Comparison of ENCODE assay signal across 12 cellular contexts in the genomic region with DNA sequence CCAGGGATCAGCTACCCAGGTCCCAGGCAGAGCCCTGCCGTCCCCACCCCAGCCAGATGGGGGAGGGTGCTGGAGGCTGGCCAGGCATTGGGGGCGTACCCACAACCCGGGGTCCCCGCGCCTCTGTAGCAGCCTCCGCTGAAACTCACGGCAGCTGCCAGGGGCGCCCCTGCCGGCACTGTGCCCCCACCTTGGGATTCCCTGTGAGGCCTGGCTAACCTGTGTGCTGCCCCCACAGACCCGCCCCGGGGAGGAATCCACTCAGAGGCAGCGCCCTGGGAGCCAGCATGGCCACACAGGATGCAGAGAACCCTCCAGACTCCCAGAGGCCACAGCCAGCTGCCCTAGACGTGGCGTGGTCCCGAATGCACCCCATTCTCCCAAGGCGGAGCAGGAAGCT. TPM values are rescaled to one million over a fixed set of nuclear protein-coding genes. Genes with fewer than 3 reads are reported as not detected.
DNase-seq lines count a peak whose midpoint lies in the region; ATAC-seq, FAIRE-seq and TF ChIP-seq lines count a peak whose summit lies in the region.
"Had no signal": no experiment of that assay in that cellular context is flagged by ENCODE, and none has a peak within 500 bp of the region (broad histone marks: within the 10 kb centered on the region; RNA-seq: fewer than 3 reads in every experiment).

No MANE protein-coding gene starts in this region.

- peak overlapping the region; percentile 92 for H3K4me2 ChIP-seq in osteoblast (ENCODE audit: insufficient read depth, low read length)

- CTCF ChIA-PET in AG04450 (lab: Charles Lee): interaction anchor here (0.6 to 2.1 kb wide), 3 partner anchors 10 to 51 kb away, joined by 3 to 6 read pairs (median 5); no protein-coding TSS in a partner anchor
- CTCF ChIA-PET in activated CD8-positive, alpha-beta memory T cell treated with anti-CD3 and anti-CD28 coated beads, Interleukin-2, amount 10 ng/mL, durations not matched to agents 7 days and 5 days (lab: Charles Lee): interaction anchor here (1.8 kb wide), 1 partner anchor 26 kb away, joined by 10 read pairs; no protein-coding TSS in a partner anchor

- H3K9me3 ChIP-seq in AG04450 (ENCODE audit: control insufficient read depth, insufficient read depth, low read length) (no peaks in the 10 kb centered on the region; the same call in 1 of the 2 replicates), osteoblast (ENCODE audit: low read depth, low read length) (no peaks in the 10 kb centered on the region)

- H3K27me3 ChIP-seq in AG04450 (ENCODE audit: control insufficient read depth, insufficient read depth, low read length) (no peaks in the 10 kb centered on the region), bronchial epithelial cell (ENCODE audit: control insufficient read depth, insufficient read depth, low read length) (no peaks in the 10 kb centered on the region), osteoblast (ENCODE audit: insufficient read depth, low read length) (no peaks in the 10 kb centered on the region)

- DNase-seq in AG04450 (ENCODE audit: low read depth, low spot score) (no peak), LNCaP clone FGC (ENCODE audit: low read depth) (no peak), bronchial epithelial cell (ENCODE audit: low read depth) (no peak), osteoblast (ENCODE audit: insufficient read length, low spot score, missing footprints) (peak; percentile 95)
- DNase-seq in activated naive CD4-positive, alpha-beta T cell treated with anti-CD3 and anti-CD28 coated beads, Interleukin-2, amount 50 U/mL, for 72 hours (ENCODE audit: low spot score in 2 of 2): no peak
- no peak for DNase-seq in activated CD8-positive, alpha-beta memory T cell treated with anti-CD3 and anti-CD28 coated beads, Interleukin-2, amount 10 ng/mL, durations not matched to agents 7 days and 5 days
- DNase-seq: activated CD4-positive, CD25-positive, alpha-beta regulatory T cell treated with anti-CD3 and anti-CD28 coated beads, Interleukin-2, amount 50 U/mL, for 72 hours; dermis blood vessel endothelial cell; occipital lobe had no signal

- H4K20me1 ChIP-seq in osteoblast (ENCODE audit: insufficient read depth, low read length): peaks cover 67% of the 10 kb centered on the region

- POLR2A ChIA-PET in AG04450 (lab: Yijun Ruan, JAX): no interaction called here

- TF ChIP-seq CTCF in AG04450 (IDR thresholded peaks at IDR 0.05; ENCODE audit: low read depth, low read length) (no peak), LNCaP clone FGC (IDR thresholded peaks at IDR 0.05; ENCODE audit: control insufficient read depth, extremely low read depth, insufficient read depth) (no peak), bronchial epithelial cell (IDR thresholded peaks at IDR 0.05; ENCODE audit: insufficient read depth, low read length, severe bottlenecking) (no peak), osteoblast (IDR thresholded peaks at IDR 0.05; ENCODE audit: extremely low read depth, low read depth, low read length) (no peak)

- peaks cover 19% of the 10 kb centered on the region for H3K4me1 Mint-ChIP-seq in activated CD8-positive, alpha-beta memory T cell treated with anti-CD3 and anti-CD28 coated beads, Interleukin-2, amount 10 ng/mL, durations not matched to agents 7 days and 5 days

- no peak for ATAC-seq in activated naive CD4-positive, alpha-beta T cell treated with anti-CD3 and anti-CD28 coated beads, Interleukin-2, amount 50 U/mL, for 72 hours
- ATAC-seq in HG02938 (IDR thresholded peaks at IDR 0.05; ENCODE audit: unreplicated experiment) (no peak), HG02642 (IDR thresholded peaks at IDR 0.05; ENCODE audit: poor library complexity, unreplicated experiment) (no peak)
- ATAC-seq in activated CD8-positive, alpha-beta memory T cell treated with anti-CD3 and anti-CD28 coated beads, Interleukin-2, amount 10 ng/mL, durations not matched to agents 7 days and 5 days: no peak

- no peaks in the 10 kb centered on the region for H3K9me3 Mint-ChIP-seq in activated naive CD4-positive, alpha-beta T cell treated with anti-CD3 and anti-CD28 coated beads, Interleukin-2, amount 50 U/mL, for 72 hours
- H3K9me3 Mint-ChIP-seq in activated CD8-positive, alpha-beta memory T cell treated with anti-CD3 and anti-CD28 coated beads, Interleukin-2, amount 10 ng/mL, durations not matched to agents 7 days and 5 days (ENCODE audit: low read depth): peaks cover 3% of the 10 kb centered on the region
- H3K9me3 Mint-ChIP-seq: activated naive CD8-positive, alpha-beta T cell treated with anti-CD3 and anti-CD28 coated beads, Interleukin-2, amount 50 U/mL, for 24 hours had no signal

- H3K27me3 Mint-ChIP-seq in activated CD8-positive, alpha-beta memory T cell treated with anti-CD3 and anti-CD28 coated beads, Interleukin-2, amount 10 ng/mL, durations not matched to agents 7 days and 5 days: no peaks in the 10 kb centered on the region
- H3K27me3 Mint-ChIP-seq: activated naive CD8-positive, alpha-beta T cell treated with anti-CD3 and anti-CD28 coated beads, Interleukin-2, amount 50 U/mL, for 24 hours had no signal

- peaks cover 35% of the 10 kb centered on the region for H3K4me1 ChIP-seq in osteoblast (ENCODE audit: insufficient read depth, low read length)

- H3K27ac Mint-ChIP-seq in activated naive CD4-positive, alpha-beta T cell treated with anti-CD3 and anti-CD28 coated beads, Interleukin-2, amount 50 U/mL, for 72 hours: no peak overlapping the region
- no peak overlapping the region for H3K27ac Mint-ChIP-seq in activated CD8-positive, alpha-beta memory T cell treated with anti-CD3 and anti-CD28 coated beads, Interleukin-2, amount 10 ng/mL, durations not matched to agents 7 days and 5 days
- H3K27ac Mint-ChIP-seq: activated naive CD8-positive, alpha-beta T cell treated with anti-CD3 and anti-CD28 coated beads, Interleukin-2, amount 50 U/mL, for 24 hours had no signal

- no peak for FAIRE-seq in bronchial epithelial cell (lab: Jason Lieb, UNC)

- peaks cover 9 to 11% of the 10 kb centered on the region in 2 donors for H3K36me3 Mint-ChIP-seq in activated naive CD4-positive, alpha-beta T cell treated with anti-CD3 and anti-CD28 coated beads, Interleukin-2, amount 50 U/mL, for 72 hours
- H3K36me3 Mint-ChIP-seq in activated CD8-positive, alpha-beta memory T cell treated with anti-CD3 and anti-CD28 coated beads, Interleukin-2, amount 10 ng/mL, durations not matched to agents 7 days and 5 days: peaks cover 11% of the 10 kb centered on the region

- H3K4me3 ChIP-seq in AG04450 (ENCODE audit: low read depth, low read length) (no peak overlapping the region), LNCaP clone FGC (ENCODE audit: low read depth, low read length) (peak overlapping the region; percentile 45), bronchial epithelial cell (ENCODE audit: low read depth, low read length) (peak overlapping the region; percentile 23), osteoblast (ENCODE audit: insufficient read depth, low read length) (peak overlapping the region; percentile 43)

- H3K27ac ChIP-seq in AG04450 (ENCODE audit: low read depth, low read length) (peak overlapping the region; percentile 22), osteoblast (ENCODE audit: low read depth, low read length) (peak overlapping the region; percentile 56)

- H3K79me2 ChIP-seq in osteoblast (ENCODE audit: insufficient read depth, low read length): peaks cover 85% of the 10 kb centered on the region

- no peak overlapping the region for H3K4me3 Mint-ChIP-seq in activated CD8-positive, alpha-beta memory T cell treated with anti-CD3 and anti-CD28 coated beads, Interleukin-2, amount 10 ng/mL, durations not matched to agents 7 days and 5 days
- H3K4me3 Mint-ChIP-seq: activated naive CD8-positive, alpha-beta T cell treated with anti-CD3 and anti-CD28 coated beads, Interleukin-2, amount 50 U/mL, for 24 hours had no signal

- peaks cover 13% of the 10 kb centered on the region for H3K36me3 ChIP-seq in bronchial epithelial cell (ENCODE audit: control insufficient read depth, insufficient read depth, low read length)
- H3K36me3 ChIP-seq in osteoblast (ENCODE audit: insufficient read depth, low read length): peaks cover 17% of the 10 kb centered on the region

- no peak overlapping the region for H2AFZ ChIP-seq in osteoblast (ENCODE audit: low read length)

RNA-seq across cellular contexts. Expression of gene DVL1, which starts 3.8 kb away (rescaled TPM):
- polyA plus RNA-seq in AG04450 (2011; rRNA removed): 8.9 and 13.6 TPM in 2 replicates
- polyA minus RNA-seq in AG04450 (2011; rRNA and poly(A)+ RNA removed): 7.7 and 9.2 TPM in 2 replicates
- total RNA-seq in bronchial epithelial cell (208 and 233 TPM in 2 replicates), osteoblast (73.5 and 81.9 TPM in 2 replicates)
- total RNA-seq in activated naive CD4-positive, alpha-beta T cell treated with anti-CD3 and anti-CD28 coated beads, Interleukin-2, amount 50 U/mL, for 72 hours: 10 to 100 TPM; 41.9 to 44.8 TPM
- 10 to 100 TPM; 35.2 to 42.0 TPM for total RNA-seq in activated CD8-positive, alpha-beta memory T cell treated with anti-CD3 and anti-CD28 coated beads, Interleukin-2, amount 10 ng/mL, durations not matched to agents 7 days and 5 days

RNA-seq across cellular contexts. Expression of gene MXRA8, which starts 13.0 kb away (rescaled TPM):
- 186 and 275 TPM in 2 replicates for polyA plus RNA-seq in AG04450 (2011; rRNA removed)
- polyA minus RNA-seq in AG04450 (2011; rRNA and poly(A)+ RNA removed): 171 and 233 TPM in 2 replicates
- total RNA-seq in bronchial epithelial cell: 0.51 and 5.0 TPM in 2 replicates
- 689 and 735 TPM in 2 replicates for total RNA-seq in osteoblast
- under 1 TPM in 1 of 2 donors, not detected in 1; 0.66 TPM for total RNA-seq in activated naive CD4-positive, alpha-beta T cell treated with anti-CD3 and anti-CD28 coated beads, Interleukin-2, amount 50 U/mL, for 72 hours
- total RNA-seq in activated CD8-positive, alpha-beta memory T cell treated with anti-CD3 and anti-CD28 coated beads, Interleukin-2, amount 10 ng/mL, durations not matched to agents 7 days and 5 days: under 1 TPM in 1 of 2 experiments, not detected in 1; 0.61 TPM

RNA-seq across cellular contexts. Expression of gene TAS1R3, which starts 14.3 kb away (rescaled TPM):
- 0.10 and 0.11 TPM in 2 replicates for polyA plus RNA-seq in AG04450 (2011; rRNA removed)
- polyA minus RNA-seq in AG04450 (2011; rRNA and poly(A)+ RNA removed): 0.04 and 0.09 TPM in 2 replicates
- total RNA-seq in bronchial epithelial cell (0.26 and 0.38 TPM in 2 replicates), osteoblast (under 0.01 TPM in 2 replicates)
- total RNA-seq in activated naive CD4-positive, alpha-beta T cell treated with anti-CD3 and anti-CD28 coated beads, Interleukin-2, amount 50 U/mL, for 72 hours: under 1 TPM; 0.32 to 0.43 TPM
- total RNA-seq in activated CD8-positive, alpha-beta memory T cell treated with anti-CD3 and anti-CD28 coated beads, Interleukin-2, amount 10 ng/mL, durations not matched to agents 7 days and 5 days: under 1 TPM; 0.77 to 0.82 TPM

RNA-seq across cellular contexts. Expression of gene CPTP, which starts 20.8 kb away (rescaled TPM):
- polyA plus RNA-seq in AG04450 (2011; rRNA removed): 7.1 and 9.5 TPM in 2 replicates
- polyA minus RNA-seq in AG04450 (2011; rRNA and poly(A)+ RNA removed): 5.0 and 6.2 TPM in 2 replicates
- total RNA-seq in bronchial epithelial cell (10.8 and 20.2 TPM in 2 replicates), osteoblast (12.7 and 13.8 TPM in 2 replicates)
- 10 to 100 TPM in 1 of 2 donors, 1 to 10 TPM in 1; 9.8 to 12.2 TPM for total RNA-seq in activated naive CD4-positive, alpha-beta T cell treated with anti-CD3 and anti-CD28 coated beads, Interleukin-2, amount 50 U/mL, for 72 hours
- total RNA-seq in activated CD8-positive, alpha-beta memory T cell treated with anti-CD3 and anti-CD28 coated beads, Interleukin-2, amount 10 ng/mL, durations not matched to agents 7 days and 5 days: 10 to 100 TPM; 17.6 to 18.5 TPM

RNA-seq across cellular contexts. Expression of gene INTS11, which starts 20.9 kb away (rescaled TPM):
- polyA plus RNA-seq in AG04450 (2011; rRNA removed): 52.8 and 69.5 TPM in 2 replicates
- polyA minus RNA-seq in AG04450 (2011; rRNA and poly(A)+ RNA removed): 103 and 131 TPM in 2 replicates
- total RNA-seq in bronchial epithelial cell (64.9 and 66.3 TPM in 2 replicates), osteoblast (53.3 and 59.7 TPM in 2 replicates)
- total RNA-seq in activated naive CD4-positive, alpha-beta T cell treated with anti-CD3 and anti-CD28 coated beads, Interleukin-2, amount 50 U/mL, for 72 hours: 100 to 1,000 TPM; 119 to 142 TPM
- 100 to 1,000 TPM; 126 to 135 TPM for total RNA-seq in activated CD8-positive, alpha-beta memory T cell treated with anti-CD3 and anti-CD28 coated beads, Interleukin-2, amount 10 ng/mL, durations not matched to agents 7 days and 5 days

Comparison
In these comparisons a context has a peak if more than half of its experiments do, and no peak if none do; other contexts are left out.
1. RNA of gene MXRA8, which starts 13.0 kb away (total RNA-seq): 689 to 735 TPM in osteoblast; 0.51 to 5.0 TPM in bronchial epithelial cell, 0.66 TPM in activated naive CD4-positive, alpha-beta T cell treated with anti-CD3 and anti-CD28 coated beads, Interleukin-2, amount 50 U/mL, for 72 hours and 0.61 TPM in activated CD8-positive, alpha-beta memory T cell treated with anti-CD3 and anti-CD28 coated beads, Interleukin-2, amount 10 ng/mL, durations not matched to agents 7 days and 5 days; every median in the first group is over 100 times any median in the second.